ENCODE assay signal across 28 cellular contexts in genomic region chr1:170731566-170732261, GRCh38.
DNase-seq lines count a peak whose midpoint lies in the region; ATAC-seq and TF ChIP-seq lines count a peak whose summit lies in the region.
"Had no signal": no experiment of that assay in that cellular context is flagged by ENCODE, and none has a peak within 500 bp of the region (broad histone marks: within the 10 kb centered on the region; RNA-seq: fewer than 3 reads in every experiment).

No MANE protein-coding gene starts in this region.

- no peak for TF ChIP-seq CTCF in brain (conservative IDR thresholded peaks at IDR 0.05)
- TF ChIP-seq CTCF in gastrocnemius medialis (IDR thresholded peaks at IDR 0.05 in 4 of 5, conservative IDR thresholded peaks at IDR 0.05 in 1 of 5): no peak

- peaks cover 68% of the 10 kb centered on the region for H3K4me1 Mint-ChIP-seq in brain
- no peaks in the 10 kb centered on the region for H3K4me1 Mint-ChIP-seq in CD8-positive, alpha-beta memory T cell
- H3K4me1 Mint-ChIP-seq: CD14-positive monocyte, neural crest cell had no signal

- peak overlapping the region in 2 of 5 experiments; percentile 31 to 48 for H3K4me3 Mint-ChIP-seq in brain
- H3K4me3 Mint-ChIP-seq in CD8-positive, alpha-beta memory T cell: no peak overlapping the region
- H3K4me3 Mint-ChIP-seq: activated T-cell treated with anti-CD3 and anti-CD28 coated beads, Interleukin-2, amount 50 U/mL, for 72 hours; CD14-positive monocyte; neural crest cell had no signal

- H3K4me3 ChIP-seq in gastrocnemius medialis: no peak overlapping the region
- H3K4me3 ChIP-seq in CD8-positive, alpha-beta memory T cell (ENCODE audit: low read length): no peak overlapping the region
- H3K4me3 ChIP-seq: body of pancreas, esophagus squamous epithelium, GM12878, right lobe of liver, transverse colon had no signal

- CTCF ChIA-PET in CD8-positive, alpha-beta memory T cell (lab: Charles Lee): no interaction called here

- H3K27me3 ChIP-seq in gastrocnemius medialis: no peaks in the 10 kb centered on the region
- H3K27me3 ChIP-seq in CD8-positive, alpha-beta memory T cell (ENCODE audit: insufficient read depth, low read length, poor library complexity, severe bottlenecking): no peaks in the 10 kb centered on the region
- H3K27me3 ChIP-seq: body of pancreas, esophagus squamous epithelium, right lobe of liver, transverse colon had no signal

- no peaks in the 10 kb centered on the region for H3K9me3 Mint-ChIP-seq in brain
- H3K9me3 Mint-ChIP-seq in CD8-positive, alpha-beta memory T cell: no peaks in the 10 kb centered on the region
- H3K9me3 Mint-ChIP-seq: activated T-cell treated with anti-CD3 and anti-CD28 coated beads, Interleukin-2, amount 50 U/mL, for 72 hours; neural crest cell had no signal

- intact Hi-C loops in gastrocnemius medialis (cut with DNase I; ENCODE audit: low total_unique reads): loop anchor here (10.0 kb wide), 1 partner anchor 1247 kb away; the partner anchor contains the start of gene SLC19A2

- no peak for TF ChIP-seq POLR2A in gastrocnemius medialis (IDR thresholded peaks at IDR 0.05)

- no peaks in the 10 kb centered on the region for H3K36me3 ChIP-seq in gastrocnemius medialis
- H3K36me3 ChIP-seq in CD8-positive, alpha-beta memory T cell (ENCODE audit: insufficient read depth, low read length): no peaks in the 10 kb centered on the region
- H3K36me3 ChIP-seq: esophagus squamous epithelium, right lobe of liver, transverse colon had no signal

- no peak for ATAC-seq in gastrocnemius medialis
- ATAC-seq: activated T-cell treated with anti-CD3 and anti-CD28 coated beads, Interleukin-2, amount 50 U/mL, for 72 hours; body of pancreas; GM12878; right lobe of liver had no signal

- peaks cover 11% of the 10 kb centered on the region for H3K27me3 Mint-ChIP-seq in brain
- H3K27me3 Mint-ChIP-seq in CD8-positive, alpha-beta memory T cell: peaks cover 6 to 21% of the 10 kb centered on the region in 2 donors

- H3K27ac Mint-ChIP-seq in brain: peak overlapping the region in 3 of 5 experiments; percentile 5 to 93 (median 89)
- H3K27ac Mint-ChIP-seq in CD8-positive, alpha-beta memory T cell: no peak overlapping the region
- H3K27ac Mint-ChIP-seq: activated T-cell treated with anti-CD3 and anti-CD28 coated beads, Interleukin-2, amount 50 U/mL, for 72 hours; CD14-positive monocyte had no signal

- H3K9me3 ChIP-seq in gastrocnemius medialis: no peaks in the 10 kb centered on the region
- H3K9me3 ChIP-seq in CD8-positive, alpha-beta memory T cell (ENCODE audit: low read length): no peaks in the 10 kb centered on the region
- H3K9me3 ChIP-seq: body of pancreas, esophagus squamous epithelium, right lobe of liver, transverse colon had no signal

- peaks cover 83 to 87% of the 10 kb centered on the region in 2 donors for H3K4me1 ChIP-seq in gastrocnemius medialis
- no peaks in the 10 kb centered on the region for H3K4me1 ChIP-seq in CD8-positive, alpha-beta memory T cell (ENCODE audit: insufficient read depth, low read length)
- H3K4me1 ChIP-seq: body of pancreas, esophagus squamous epithelium, right lobe of liver, transverse colon had no signal

- DNase-seq in D341Med (ENCODE audit: low spot score) (peak; percentile 39), LHCN-M2 (ENCODE audit: low read depth) (peak; percentile 31), gastrocnemius medialis (no peak), activated gamma-delta T cell treated with Interleukin-2 at 50 U/mL for 16 hours (no peak), putamen (ENCODE audit: low spot score) (no peak)
- DNase-seq in CD8-positive, alpha-beta memory T cell: no peak
- DNase-seq: activated CD4-positive, alpha-beta T cell treated with anti-CD3 and anti-CD28 coated beads, Interleukin-2, amount 50 U/mL, for 1 hour; activated CD4-positive, CD25-positive, alpha-beta regulatory T cell; activated naive CD4-positive, alpha-beta T cell treated with Interleukin-2 at 50 U/mL for 16 hours; activated T-cell treated with anti-CD3 and anti-CD28 coated beads, Interleukin-2, amount 50 U/mL, for 72 hours; body of pancreas; cerebellar nuclear complex; DMS153; esophagus squamous epithelium; hippocampal formation; mammary epithelial cell; NCI-H1092; NCI-H187; NCI-H510A; OCI-M1; right lobe of liver; stimulated activated CD4-positive, alpha-beta T cell treated with anti-CD3 and anti-CD28 coated beads, Interleukin-4, amount 100 ng/mL, for 24 hours; transverse colon had no signal

- no peaks in the 10 kb centered on the region for H3K36me3 Mint-ChIP-seq in brain
- no peaks in the 10 kb centered on the region for H3K36me3 Mint-ChIP-seq in CD8-positive, alpha-beta memory T cell
- H3K36me3 Mint-ChIP-seq: CD14-positive monocyte had no signal

- in situ Hi-C loops in gastrocnemius medialis (cut with MboI; ENCODE audit: low sequenced_read_pairs in 4 of 4): loop anchor here in 1 of 4 donors (25.0 kb wide), 1 partner anchor 1244 kb away; the partner anchor contains the start of gene SLC19A2

- POLR2A ChIA-PET in CD8-positive, alpha-beta memory T cell (lab: Charles Lee): no interaction called here

- peak overlapping the region; percentile 85 to 95 (median 90) for H3K27ac ChIP-seq in gastrocnemius medialis
- no peak overlapping the region for H3K27ac ChIP-seq in CD8-positive, alpha-beta memory T cell (ENCODE audit: low read depth, low read length)
- H3K27ac ChIP-seq: body of pancreas, right lobe of liver, RWPE1, transverse colon had no signal

Comparison
In these comparisons a context has a peak if more than half of its experiments do, and no peak if none do; other contexts are left out.
1. DNase-seq: peak in D341Med (single experiment) and LHCN-M2 (single experiment); none in gastrocnemius medialis (0 of 2), activated gamma-delta T cell treated with Interleukin-2 at 50 U/mL for 16 hours (single experiment), CD8-positive, alpha-beta memory T cell (0 of 5) and putamen (single experiment).
2. H3K27ac Mint-ChIP-seq: peak in brain (3 of 5); none in CD8-positive, alpha-beta memory T cell (0 of 8).